Comparison of ENCODE assay signal across 5 cellular contexts in genomic region chr1:161630128-161630742, GRCh38. TPM values are rescaled to one million over a fixed set of nuclear protein-coding genes. Genes with fewer than 3 reads are reported as not detected.
"Had no signal": no experiment of that assay in that cellular context is flagged by ENCODE, and none has a peak within 500 bp of the region (broad histone marks: within the 10 kb centered on the region; RNA-seq: fewer than 3 reads in every experiment).

No MANE protein-coding gene starts in this region.

RNA-seq across cellular contexts. Expression of gene FCGR3B, which starts 0.7 kb away (rescaled TPM):
- total RNA-seq: GM23338, H1, H9, HT-29, IMR-90 had no signal
- polyA plus RNA-seq: GM23338, H1, IMR-90 had no signal

RNA-seq across cellular contexts. Expression of gene FCGR2B, which starts 32.7 kb away (rescaled TPM):
- total RNA-seq: GM23338, H1, H9, HT-29, IMR-90 had no signal
- polyA plus RNA-seq: GM23338, IMR-90 had no signal
